Comparison of ENCODE assay signal across 18 cellular contexts in the genomic region with DNA sequence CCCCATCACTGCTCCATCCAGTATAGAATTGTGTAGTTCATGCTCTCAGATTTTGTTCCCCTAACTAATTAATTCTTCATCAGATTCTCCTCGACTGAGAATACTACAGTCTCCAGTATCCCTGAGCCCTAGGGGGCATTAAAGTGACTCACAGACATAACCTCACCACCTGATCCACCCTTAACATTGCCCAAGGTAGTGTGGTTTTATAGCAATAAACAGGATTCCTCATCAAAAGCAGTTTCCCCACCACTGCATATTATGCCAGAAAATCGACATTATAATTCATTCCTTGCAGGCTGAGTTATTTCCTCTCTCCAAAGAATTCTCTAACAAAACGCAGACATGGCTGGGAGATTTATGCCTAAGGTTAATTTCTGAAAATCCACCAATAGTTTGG.
"Had no signal": no experiment of that assay in that cellular context is flagged by ENCODE, and none has a peak within 500 bp of the region (broad histone marks: within the 10 kb centered on the region; RNA-seq: fewer than 3 reads in every experiment).

No MANE protein-coding gene starts in this region.

- H3K4me3 Mint-ChIP-seq: activated CD4-positive, alpha-beta memory T cell treated with anti-CD3 and anti-CD28 coated beads, Interleukin-2, amount 10 ng/mL, durations not matched to agents 7 days and 5 days; activated CD8-positive, alpha-beta memory T cell treated with anti-CD3 and anti-CD28 coated beads, Interleukin-2, amount 10 ng/mL, durations not matched to agents 7 days and 5 days; activated naive CD8-positive, alpha-beta T cell; effector memory CD8-positive, alpha-beta T cell; natural killer cell treated with Interleukin-12 subunit alpha and Interleukin-12 subunit beta and Interleukin-15 and Interleukin-18, amount 100 ng/mL, for 72 hours had no signal

- DNase-seq: activated CD4-positive, alpha-beta memory T cell treated with anti-CD3 and anti-CD28 coated beads, Interleukin-2, amount 10 ng/mL, durations not matched to agents 7 days and 5 days; activated CD4-positive, alpha-beta T cell treated with anti-CD3 and anti-CD28 coated beads for 48 hours; activated CD4-positive, CD25-positive, alpha-beta regulatory T cell; activated CD8-positive, alpha-beta memory T cell treated with anti-CD3 and anti-CD28 coated beads, Interleukin-2, amount 10 ng/mL, durations not matched to agents 7 days and 5 days; amygdala; dermis blood vessel endothelial cell; effector memory CD8-positive, alpha-beta T cell; esophagus squamous epithelium; left colon; lower lobe of right lung; pancreas; stimulated activated CD8-positive, alpha-beta memory T cell treated with anti-CD3 and anti-CD28 coated beads, Interleukin-4, amount 100 ng/mL, for 48 hours; stimulated activated naive CD4-positive, alpha-beta T cell; thyroid gland had no signal

- H3K4me3 ChIP-seq: esophagus squamous epithelium, lower lobe of right lung, pancreas, thyroid gland had no signal

- H3K36me3 ChIP-seq: esophagus squamous epithelium, lower lobe of right lung, neutrophil, pancreas, thyroid gland had no signal

- H3K9me3 ChIP-seq: esophagus squamous epithelium, lower lobe of right lung, neutrophil, pancreas, thyroid gland had no signal

- H3K4me1 Mint-ChIP-seq: activated CD4-positive, alpha-beta memory T cell treated with anti-CD3 and anti-CD28 coated beads, Interleukin-2, amount 10 ng/mL, durations not matched to agents 7 days and 5 days; activated CD8-positive, alpha-beta memory T cell treated with anti-CD3 and anti-CD28 coated beads, Interleukin-2, amount 10 ng/mL, durations not matched to agents 7 days and 5 days had no signal

- H3K27me3 Mint-ChIP-seq: activated CD4-positive, alpha-beta memory T cell treated with anti-CD3 and anti-CD28 coated beads, Interleukin-2, amount 10 ng/mL, durations not matched to agents 7 days and 5 days; activated CD8-positive, alpha-beta memory T cell treated with anti-CD3 and anti-CD28 coated beads, Interleukin-2, amount 10 ng/mL, durations not matched to agents 7 days and 5 days; effector memory CD8-positive, alpha-beta T cell; natural killer cell treated with Interleukin-12 subunit alpha and Interleukin-12 subunit beta and Interleukin-15 and Interleukin-18, amount 100 ng/mL, for 72 hours had no signal

- H3K36me3 Mint-ChIP-seq: activated CD8-positive, alpha-beta memory T cell treated with anti-CD3 and anti-CD28 coated beads, Interleukin-2, amount 10 ng/mL, durations not matched to agents 7 days and 5 days; natural killer cell treated with Interleukin-12 subunit alpha and Interleukin-12 subunit beta and Interleukin-15 and Interleukin-18, amount 100 ng/mL, for 72 hours had no signal

- H3K27me3 ChIP-seq: esophagus squamous epithelium, neutrophil, pancreas, thyroid gland had no signal

- H3K4me1 ChIP-seq: esophagus squamous epithelium, lower lobe of right lung, pancreas, thyroid gland had no signal

- H3K27ac Mint-ChIP-seq: activated CD4-positive, alpha-beta memory T cell treated with anti-CD3 and anti-CD28 coated beads, Interleukin-2, amount 10 ng/mL, durations not matched to agents 7 days and 5 days; activated CD8-positive, alpha-beta memory T cell treated with anti-CD3 and anti-CD28 coated beads, Interleukin-2, amount 10 ng/mL, durations not matched to agents 7 days and 5 days; activated naive CD8-positive, alpha-beta T cell; effector memory CD8-positive, alpha-beta T cell; natural killer cell treated with Interleukin-12 subunit alpha and Interleukin-12 subunit beta and Interleukin-15 and Interleukin-18, amount 100 ng/mL, for 72 hours had no signal

- H3K27ac ChIP-seq: esophagus squamous epithelium, lower lobe of right lung, neutrophil, pancreas, thyroid gland had no signal

- ATAC-seq: activated CD8-positive, alpha-beta memory T cell treated with anti-CD3 and anti-CD28 coated beads, Interleukin-2, amount 10 ng/mL, durations not matched to agents 7 days and 5 days; effector memory CD8-positive, alpha-beta T cell; left colon; lower lobe of right lung; natural killer cell treated with Interleukin-12 subunit alpha and Interleukin-12 subunit beta and Interleukin-15 and Interleukin-18, amount 100 ng/mL, for 72 hours; pancreas; sciatic nerve had no signal
